ENCODE assay signal across 8 cellular contexts in genomic region chr10:79148452-79149344, GRCh38.
DNase-seq lines count a peak whose midpoint lies in the region; ATAC-seq lines count a peak whose summit lies in the region.

No MANE protein-coding gene starts in this region.

- H3K27ac ChIP-seq in angular gyrus (ENCODE audit: low read depth, low read length) (peak overlapping the region; percentile 71), skin epidermis (peak overlapping the region; percentile 17 to 92 (median 82))

- ATAC-seq in GM19324 (IDR thresholded peaks at IDR 0.05; ENCODE audit: low FRiP score, unreplicated experiment) = no peak

- DNase-seq in HPDE6-E6E7 (ENCODE audit: extremely low spot score) (peak; percentile 77), hypothalamus (lab: John Stamatoyannopoulos, UW) (peak in 42 of 51 donors; percentile 19 to 88 (median 68)), AML-193 (lab: John Stamatoyannopoulos, UW) (no peak), NCI-H2081 treated with DMSO at 0.1 percent for 48 hours (lab: John Stamatoyannopoulos, UW) (no peak), NCI-H2081 (lab: John Stamatoyannopoulos, UW) (no peak)

- no peak overlapping the region for H3K4me3 ChIP-seq in skin epidermis

Comparison
In these comparisons a context has a peak if more than half of its experiments do, and no peak if none do; other contexts are left out.
1. DNase-seq: peak in HPDE6-E6E7 (single experiment) and hypothalamus (42 of 51); none in AML-193 (0 of 2), NCI-H2081 treated with DMSO at 0.1 percent for 48 hours (single experiment) and NCI-H2081 (0 of 2).